18 cellular contexts compared by ENCODE assay signal in genomic region chr14:67276131-67276530, GRCh38.
"Had no signal": no experiment of that assay in that cellular context is flagged by ENCODE, and none has a peak within 500 bp of the region (broad histone marks: within the 10 kb centered on the region; RNA-seq: fewer than 3 reads in every experiment).

No MANE protein-coding gene starts in this region.

- FAIRE-seq: astrocyte had no signal

- H3K4me3 Mint-ChIP-seq: activated CD4-positive, alpha-beta memory T cell treated with anti-CD3 and anti-CD28 coated beads, Interleukin-2, amount 10 ng/mL, durations not matched to agents 7 days and 5 days; activated T-cell treated with anti-CD3 and anti-CD28 coated beads, Interleukin-2, amount 50 U/mL, for 72 hours; dendritic cell treated with granulocyte-macrophage colony-stimulating factor and Interleukin-4, amounts not matched to agents 40 ng/mL and 50 ng/mL, for 4 days; stimulated activated effector memory CD8-positive, alpha-beta T cell treated with anti-CD3 and anti-CD28 coated beads, Interleukin-12 subunit alpha, Interleukin-12 subunit beta, amount 100 ng/mL, for 72 hours had no signal

- H3K4me3 ChIP-seq: esophagus squamous epithelium, heart right ventricle, left ventricle myocardium inferior, right atrium auricular region, SJSA1, upper lobe of left lung had no signal

- H3K9ac ChIP-seq: parathyroid adenoma had no signal

- H3K36me3 ChIP-seq: right atrium auricular region, upper lobe of left lung had no signal

- H3K27me3 ChIP-seq: esophagus squamous epithelium, heart right ventricle, right atrium auricular region, SJSA1, upper lobe of left lung had no signal

- H2AFZ ChIP-seq: parathyroid adenoma had no signal

- H3K4me1 ChIP-seq: SJSA1 had no signal

- H3K27me3 Mint-ChIP-seq: activated CD4-positive, alpha-beta memory T cell treated with anti-CD3 and anti-CD28 coated beads, Interleukin-2, amount 10 ng/mL, durations not matched to agents 7 days and 5 days; dendritic cell treated with granulocyte-macrophage colony-stimulating factor and Interleukin-4, amounts not matched to agents 40 ng/mL and 50 ng/mL, for 4 days had no signal

- H3K4me1 Mint-ChIP-seq: activated CD4-positive, alpha-beta memory T cell treated with anti-CD3 and anti-CD28 coated beads, Interleukin-2, amount 10 ng/mL, durations not matched to agents 7 days and 5 days had no signal

- H3K27ac ChIP-seq: esophagus squamous epithelium, left ventricle myocardium inferior, parathyroid adenoma, right atrium auricular region, SJSA1, upper lobe of left lung had no signal

- DNase-seq: activated CD4-positive, alpha-beta memory T cell treated with anti-CD3 and anti-CD28 coated beads, Interleukin-2, amount 10 ng/mL, durations not matched to agents 7 days and 5 days; activated CD4-positive, alpha-beta T cell treated with anti-CD3 and anti-CD28 coated beads for 1 hour; activated naive CD4-positive, alpha-beta T cell; activated T-cell treated with anti-CD3 and anti-CD28 coated beads, Interleukin-2, amount 50 U/mL, for 72 hours; central memory CD4-positive, alpha-beta T cell; esophagus squamous epithelium; foreskin fibroblast; heart right ventricle; islet precursor cell; left ventricle myocardium inferior; T1000; upper lobe of left lung had no signal

- ATAC-seq: activated T-cell treated with anti-CD3 and anti-CD28 coated beads, Interleukin-2, amount 50 U/mL, for 72 hours; stimulated activated effector memory CD8-positive, alpha-beta T cell treated with anti-CD3 and anti-CD28 coated beads, Interleukin-12 subunit alpha, Interleukin-12 subunit beta, amount 100 ng/mL, for 72 hours had no signal

- H3K27ac Mint-ChIP-seq: activated CD4-positive, alpha-beta memory T cell treated with anti-CD3 and anti-CD28 coated beads, Interleukin-2, amount 10 ng/mL, durations not matched to agents 7 days and 5 days; activated T-cell treated with anti-CD3 and anti-CD28 coated beads, Interleukin-2, amount 50 U/mL, for 72 hours; dendritic cell treated with granulocyte-macrophage colony-stimulating factor and Interleukin-4, amounts not matched to agents 40 ng/mL and 50 ng/mL, for 4 days; stimulated activated effector memory CD8-positive, alpha-beta T cell treated with anti-CD3 and anti-CD28 coated beads, Interleukin-12 subunit alpha, Interleukin-12 subunit beta, amount 100 ng/mL, for 72 hours had no signal

- H3K9me3 Mint-ChIP-seq: activated T-cell treated with anti-CD3 and anti-CD28 coated beads, Interleukin-2, amount 50 U/mL, for 72 hours; dendritic cell treated with granulocyte-macrophage colony-stimulating factor and Interleukin-4, amounts not matched to agents 40 ng/mL and 50 ng/mL, for 4 days; stimulated activated effector memory CD8-positive, alpha-beta T cell treated with anti-CD3 and anti-CD28 coated beads, Interleukin-12 subunit alpha, Interleukin-12 subunit beta, amount 100 ng/mL, for 72 hours had no signal

- H3K9me3 ChIP-seq: esophagus squamous epithelium, heart right ventricle, left ventricle myocardium inferior, right atrium auricular region, SJSA1, upper lobe of left lung had no signal
